In genomic region chr5:126137771-126138474, GRCh38 we compare ENCODE assay signal across 1 cellular context.
TF ChIP-seq lines count a peak whose summit lies in the region.

No MANE protein-coding gene starts in this region.

TF ChIP-seq in GM23338, 12 proteins besides CTCF, POLR2A, EP300 and RAD21 (continued from another document):
- TF ChIP-seq ZNF462 (CRISPR knock-in tag; IDR thresholded peaks at IDR 0.05) (no peak), CREB1 (CRISPR knock-in tag; IDR thresholded peaks at IDR 0.05; ENCODE audit: low read depth) (no peak)
